Comparison of ENCODE assay signal across 8 cellular contexts in genomic region chr9:4489562-4489918, GRCh38. TPM values are rescaled to one million over a fixed set of nuclear protein-coding genes. Genes with fewer than 3 reads are reported as not detected.
DNase-seq lines count a peak whose midpoint lies in the region; ATAC-seq and TF ChIP-seq lines count a peak whose summit lies in the region.

No MANE protein-coding gene starts in this region.

- peaks cover 0 to 7% (median 3%) of the 10 kb centered on the region in 7 donors for H3K9me3 Mint-ChIP-seq in CD14-positive monocyte
- no peaks in the 10 kb centered on the region for H3K9me3 Mint-ChIP-seq in activated B cell treated with CpG ODN at 0.5 μM for 24 hours

- DNase-seq in CD14-positive monocyte (ENCODE audit: low spot score) (no peak), H7 (peak; percentile 52), activated B cell treated with CpG ODN at 0.5 μM for 24 hours (no peak), heart right ventricle (peak; percentile 19 to 20), sciatic nerve (ENCODE audit: low spot score) (no peak), GM13977 (ENCODE audit: low spot score) (no peak), inferior parietal cortex (ENCODE audit: extremely low spot score) (no peak), NCI-H1436 treated with DMSO at 0.1 percent for 48 hours (lab: John Stamatoyannopoulos, UW) (no peak)

- TF ChIP-seq CTCF in CD14-positive monocyte (IDR thresholded peaks at IDR 0.05) (no peak), activated B cell treated with CpG ODN at 0.5 μM for 24 hours (IDR thresholded peaks at IDR 0.05) (no peak), heart right ventricle (IDR thresholded peaks at IDR 0.05) (no peak), GM13977 (IDR thresholded peaks at IDR 0.05; ENCODE audit: extremely low read depth, insufficient read depth, missing control alignments) (no peak)

- POLR2A ChIA-PET in activated B cell treated with CpG ODN at 0.5 μM for 24 hours (lab: Charles Lee): no interaction called here

- 0 to 1% methylated on average over 8 of the region's 8 CpGs for WGBS in heart right ventricle, 2 donors

- peaks cover 48 to 50% (median 48%) of the 10 kb centered on the region in 3 donors for H3K27me3 Mint-ChIP-seq in CD14-positive monocyte (ENCODE audit: low read depth in 3 of 3)
- peaks cover 38% of the 10 kb centered on the region for H3K27me3 Mint-ChIP-seq in activated B cell treated with CpG ODN at 0.5 μM for 24 hours

- H3K27ac Mint-ChIP-seq in CD14-positive monocyte (no peak overlapping the region), activated B cell treated with CpG ODN at 0.5 μM for 24 hours (no peak overlapping the region)

- intact Hi-C loops in CD14-positive monocyte (cut with micrococcal nuclease): no loop called here
- intact Hi-C loops in activated B cell treated with CpG ODN at 0.5 μM for 24 hours (cut with micrococcal nuclease): no loop called here
- intact Hi-C loops in heart right ventricle (cut with DNase I): loop anchor here in 2 of 10 donors (10.0 kb wide), 2 partner anchors 55 to 105 kb away; no protein-coding TSS in a partner anchor
- intact Hi-C loops in sciatic nerve (cut with DNase I): no loop called here

- no peaks in the 10 kb centered on the region for H3K9me3 ChIP-seq in heart right ventricle

- ATAC-seq in activated B cell treated with CpG ODN at 0.5 μM for 24 hours (ENCODE audit: low read depth) (no peak), heart right ventricle (peak; percentile 43 to 84 (median 58)), sciatic nerve (peak; percentile 73)

- CTCF ChIA-PET in activated B cell treated with CpG ODN at 0.5 μM for 24 hours (lab: Charles Lee): no interaction called here

- peaks cover 22% of the 10 kb centered on the region for H3K27me3 ChIP-seq in H7 (ENCODE audit: control insufficient read depth, insufficient read depth, low read length)
- peaks cover 0 to 41% (median 0%) of the 10 kb centered on the region in 7 donors for H3K27me3 ChIP-seq in heart right ventricle

- H3K4me3 ChIP-seq in H7 (ENCODE audit: insufficient read depth, low read depth, low read length) (peak overlapping the region; percentile 89), heart right ventricle (peak overlapping the region; percentile 63 to 89 (median 76))

- in situ Hi-C loops in GM13977 (cut with MboI; ENCODE audit: low pct_unique_long_range_greater_than_20kb, low sequenced_read_pairs, unreplicated experiment): no loop called here

- peak overlapping the region in 9 of 10 donors; percentile 65 to 82 (median 70) for H3K27ac ChIP-seq in heart right ventricle

- H3K4me3 Mint-ChIP-seq in CD14-positive monocyte (peak overlapping the region; percentile 49 to 64), activated B cell treated with CpG ODN at 0.5 μM for 24 hours (peak overlapping the region; percentile 79)

- H3K4me1 Mint-ChIP-seq in CD14-positive monocyte (peaks cover 17% of the 10 kb centered on the region), activated B cell treated with CpG ODN at 0.5 μM for 24 hours (peaks cover 19% of the 10 kb centered on the region)

- no peaks in the 10 kb centered on the region for H3K36me3 Mint-ChIP-seq in CD14-positive monocyte
- H3K36me3 Mint-ChIP-seq in activated B cell treated with CpG ODN at 0.5 μM for 24 hours (ENCODE audit: low read depth): no peaks in the 10 kb centered on the region

- H3K36me3 ChIP-seq in H7 (replicated peaks; ENCODE audit: control insufficient read depth, insufficient read depth, low read length) (no peaks in the 10 kb centered on the region), heart right ventricle (no peaks in the 10 kb centered on the region)

- peaks cover 3 to 25% (median 12%) of the 10 kb centered on the region in 9 donors for H3K4me1 ChIP-seq in heart right ventricle

RNA-seq across cellular contexts. Expression of gene SLC1A1, which starts 0.7 kb away (rescaled TPM):
- not detected for polyA plus RNA-seq in CD14-positive monocyte
- 5.2 and 11.6 TPM in 2 replicates for total RNA-seq in H7 (2014; rRNA removed; shearing (Covaris generic))
- 1.4 and 2.0 TPM in 2 replicates for total RNA-seq in activated B cell treated with CpG ODN at 0.5 μM for 24 hours
- 1 to 10 TPM; 1.1 to 3.1 (median 1.7) TPM for total RNA-seq in heart right ventricle
- 1 to 10 TPM in 1 of 2 donors, under 1 TPM in 1; 0.94 to 3.5 TPM for polyA plus RNA-seq in heart right ventricle
- total RNA-seq in sciatic nerve: 4.7 TPM

Comparison
In these comparisons a context has a peak if more than half of its experiments do, and no peak if none do; other contexts are left out.
1. DNase-seq: peak in H7 (single experiment) and heart right ventricle (2 of 2); none in CD14-positive monocyte (single experiment), activated B cell treated with CpG ODN at 0.5 μM for 24 hours (single experiment), sciatic nerve (single experiment), GM13977 (single experiment), inferior parietal cortex (single experiment) and NCI-H1436 treated with DMSO at 0.1 percent for 48 hours (single experiment).